ENCODE assay signal across 9 cellular contexts in genomic region chr2:46352621-46353020, GRCh38. TPM values are rescaled to one million over a fixed set of nuclear protein-coding genes. Genes with fewer than 3 reads are reported as not detected.
DNase-seq lines count a peak whose midpoint lies in the region; ATAC-seq, FAIRE-seq and TF ChIP-seq lines count a peak whose summit lies in the region.
"Had no signal": no experiment of that assay in that cellular context is flagged by ENCODE, and none has a peak within 500 bp of the region (broad histone marks: within the 10 kb centered on the region; RNA-seq: fewer than 3 reads in every experiment).

No MANE protein-coding gene starts in this region.

- H3K9me2 ChIP-seq in Loucy (replicated peaks; ENCODE audit: low read depth, low read length): no peaks in the 10 kb centered on the region

- peak; percentile 36; the same call in 1 of the 2 replicates for TF ChIP-seq CTCF in Loucy (conservative IDR thresholded peaks at IDR 0.05; ENCODE audit: low read length)
- TF ChIP-seq CTCF in K562 (IDR thresholded peaks at IDR 0.05 in 2 of 3, conservative IDR thresholded peaks at IDR 0.05 in 1 of 3; ENCODE audit: insufficient read depth in 2 of 3, low read depth in 1 of 3, low read length in 3 of 3): 0 out of 6 replicates have a peak, but pooled peaks of 1 of the 3 experiments have one; percentile 16
- TF ChIP-seq CTCF in right atrium auricular region (IDR thresholded peaks at IDR 0.05): peak in 1 of 2 donors; percentile 61

- H3K4me3 ChIP-seq in Loucy (ENCODE audit: low read length, poor library complexity, severe bottlenecking) (peak overlapping the region; percentile 69), K562 (no peak overlapping the region), right atrium auricular region (no peak overlapping the region)

- WGBS in K562 (ENCODE audit: insufficient coverage, low coverage, missing lambda C conversion rate): 69% methylated on average over 8 of the region's 8 CpGs

- POLR2A ChIA-PET in K562 (lab: Yijun Ruan, JAX): interaction anchor here (0.8 to 1.1 kb wide), 2 partner anchors 10 to 287 kb away, joined by 3 to 5 read pairs; no protein-coding TSS in a partner anchor

- H3K9me3 ChIP-seq in Loucy (ENCODE audit: insufficient read depth, low read depth, low read length) (no peaks in the 10 kb centered on the region), K562 (replicated peaks; ENCODE audit: control insufficient read depth, insufficient read depth, low read depth, low read length) (no peaks in the 10 kb centered on the region), right atrium auricular region (no peaks in the 10 kb centered on the region)

- in situ Hi-C loops in K562 (cut with MboI): no loop called here

- H3K27ac ChIP-seq in K562 (ENCODE audit: extremely low read depth, low read depth, low read length) (no peak overlapping the region), right atrium auricular region (peak overlapping the region; percentile 51 to 61)

- H3K27me3 ChIP-seq in Loucy (ENCODE audit: insufficient read depth, low read length, poor library complexity, severe bottlenecking) (no peaks in the 10 kb centered on the region), K562 (ENCODE audit: control insufficient read depth in 2 of 2, insufficient read depth in 2 of 2, low read length in 2 of 2) (no peaks in the 10 kb centered on the region), right atrium auricular region (no peaks in the 10 kb centered on the region)

- H2AFZ ChIP-seq in Loucy (ENCODE audit: low read length) (no peak overlapping the region), K562 (ENCODE audit: low read depth, low read length) (no peak overlapping the region)

- peak overlapping the region; percentile 86 to 91 for H3K27ac Mint-ChIP-seq in stimulated activated naive CD8-positive, alpha-beta T cell treated with anti-CD3 and anti-CD28 coated beads, Interleukin-15, amount 100 ng/mL, for 72 hours

- no peak for TF ChIP-seq POLR2A in K562 (conservative IDR thresholded peaks at IDR 0.05)

- H3K4me3 Mint-ChIP-seq in stimulated activated naive CD8-positive, alpha-beta T cell treated with anti-CD3 and anti-CD28 coated beads, Interleukin-15, amount 100 ng/mL, for 72 hours: peak overlapping the region in 1 of 2 donors; percentile 90

- intact Hi-C loops in K562 (cut with micrococcal nuclease): no loop called here

- CTCF ChIA-PET in K562 (lab: Yijun Ruan, JAX; ENCODE audit: low intra/inter-chr PET ratio): no interaction called here

- BruUV-seq in K562 (replicated peaks; lab: Mats Ljungman, UMichigan): no TSS peak

- H3K4me1 Mint-ChIP-seq in stimulated activated naive CD8-positive, alpha-beta T cell treated with anti-CD3 and anti-CD28 coated beads, Interleukin-15, amount 100 ng/mL, for 72 hours: peaks cover 60% of the 10 kb centered on the region

- H3K4me1 ChIP-seq in Loucy (ENCODE audit: insufficient read depth, low read length, poor library complexity, severe bottlenecking): peaks cover 87% of the 10 kb centered on the region
- peaks cover 0 to 4% of the 10 kb centered on the region in 2 experiments; a peak in 1 of 5 replicates for H3K4me1 ChIP-seq in K562 (replicated peaks in 1 of 2; ENCODE audit: control insufficient read depth in 2 of 2, insufficient read depth in 2 of 2, low read length in 2 of 2)
- peaks cover 0 to 67% of the 10 kb centered on the region in 2 donors for H3K4me1 ChIP-seq in right atrium auricular region

- H4K20me1 ChIP-seq in Loucy (ENCODE audit: insufficient read depth, low read length, poor library complexity, severe bottlenecking) (no peaks in the 10 kb centered on the region), K562 (replicated peaks; ENCODE audit: control insufficient read depth, insufficient read depth, low read length) (no peaks in the 10 kb centered on the region)

- no peak for FAIRE-seq in K562 (lab: Jason Lieb, UNC)
- FAIRE-seq: TTC549 had no signal

- H3K9me1 ChIP-seq in K562 (ENCODE audit: control insufficient read depth, insufficient read depth, low read length): no peaks in the 10 kb centered on the region

- ATAC-seq in K562: peak; percentile 55; the same call in 2 of the 3 replicates
- ATAC-seq in stimulated activated naive CD8-positive, alpha-beta T cell treated with anti-CD3 and anti-CD28 coated beads, Interleukin-15, amount 100 ng/mL, for 72 hours: no peak
- no peak for ATAC-seq in HG02571 (IDR thresholded peaks at IDR 0.05; ENCODE audit: unreplicated experiment)
- no peak for ATAC-seq in HG02840 (IDR thresholded peaks at IDR 0.05; ENCODE audit: low FRiP score, unreplicated experiment)

- H3K79me2 ChIP-seq in Loucy (ENCODE audit: insufficient read depth, low read length): peaks cover 11% of the 10 kb centered on the region; the same call in 1 of the 2 replicates
- no peaks in the 10 kb centered on the region for H3K79me2 ChIP-seq in K562 (ENCODE audit: control insufficient read depth, insufficient read depth, low read length)

- DNase-seq in K562 (ENCODE audit: extremely low read depth in 1 of 4, low spot score in 3 of 4) (no peak), right atrium auricular region (ENCODE audit: low spot score) (no peak), middle frontal gyrus (ENCODE audit: extremely low spot score, low spot score) (no peak)
- DNase-seq in stimulated activated naive CD8-positive, alpha-beta T cell treated with anti-CD3 and anti-CD28 coated beads, Interleukin-15, amount 100 ng/mL, for 72 hours: no peak
- DNase-seq: Karpas-422 had no signal

- no peak for TF ChIP-seq EP300 in K562 (IDR thresholded peaks at IDR 0.05; ENCODE audit: low read length)

- H3K27me3 Mint-ChIP-seq in stimulated activated naive CD8-positive, alpha-beta T cell treated with anti-CD3 and anti-CD28 coated beads, Interleukin-15, amount 100 ng/mL, for 72 hours: no peaks in the 10 kb centered on the region

- H3K9ac ChIP-seq in Loucy (ENCODE audit: low read depth, low read length, poor library complexity, severe bottlenecking) (peak overlapping the region; percentile 71), K562 (ENCODE audit: insufficient read depth in 1 of 2, low read depth in 2 of 2, low read length in 2 of 2) (no peak overlapping the region)

- H3K36me3 ChIP-seq in Loucy (ENCODE audit: insufficient read depth, low read length): peaks cover 22% of the 10 kb centered on the region; the same call in 1 of the 2 replicates
- no peaks in the 10 kb centered on the region; the same call in 2 of the 3 replicates for H3K36me3 ChIP-seq in K562 (ENCODE audit: control insufficient read depth, insufficient read depth, low read length)
- peaks cover 71% of the 10 kb centered on the region for H3K36me3 ChIP-seq in right atrium auricular region

- H3K4me2 ChIP-seq in Loucy (ENCODE audit: low read depth, low read length, poor library complexity, severe bottlenecking): peak overlapping the region; percentile 74
- no peak overlapping the region for H3K4me2 ChIP-seq in K562 (ENCODE audit: insufficient read depth, low read length)

- H3K9me3 Mint-ChIP-seq in stimulated activated naive CD8-positive, alpha-beta T cell treated with anti-CD3 and anti-CD28 coated beads, Interleukin-15, amount 100 ng/mL, for 72 hours: peaks cover 0 to 3% of the 10 kb centered on the region in 2 donors

- peaks cover 22% of the 10 kb centered on the region for H3F3A ChIP-seq in Loucy (ENCODE audit: low read depth)

- TF ChIP-seq RAD21 in K562 (CRISPR knock-in tag; conservative IDR thresholded peaks at IDR 0.05 in 1 of 2, IDR thresholded peaks at IDR 0.05 in 1 of 2): peak in 1 of 2 experiments; percentile 41; a peak in 2 of 4 replicates

TF ChIP-seq in K562, 482 proteins besides CTCF, POLR2A, EP300 and RAD21 (continues in another document):
- no peak for TF ChIP-seq ZBED1 (IDR thresholded peaks at IDR 0.05)
- TF ChIP-seq SRSF9 (IDR thresholded peaks at IDR 0.05; ENCODE audit: borderline replicate concordance, low read depth, low read length): no peak
- no peak for TF ChIP-seq SMAD1 (IDR thresholded peaks at IDR 0.05; ENCODE audit: low read depth, low read length, partially characterized antibody)
- no peak for TF ChIP-seq GTF2F1 (IDR thresholded peaks at IDR 0.05; ENCODE audit: low read depth, low read length)
- no peak for TF ChIP-seq MCM7 (IDR thresholded peaks at IDR 0.05)
- no peak for TF ChIP-seq RNF2 (IDR thresholded peaks at IDR 0.05)
- no peak for TF ChIP-seq TGIF2 (CRISPR knock-in tag; IDR thresholded peaks at IDR 0.05)
- TF ChIP-seq KLF1 (tag; IDR thresholded peaks at IDR 0.05): no peak
- no peak for TF ChIP-seq NFATC3 (IDR thresholded peaks at IDR 0.05)
- TF ChIP-seq ZNF239 (CRISPR knock-in tag; IDR thresholded peaks at IDR 0.05): no peak
- TF ChIP-seq ATF4 (CRISPR knock-in tag; IDR thresholded peaks at IDR 0.05): no peak

RNA-seq across cellular contexts. Expression of gene EPAS1, which starts 55.4 kb away (rescaled TPM):
- total RNA-seq in K562 (2011; cell fraction: chromatin; rRNA removed; ENCODE audit: low replicate concordance): 16.7 and 39.1 TPM in 2 replicates
- 11.2 and 15.0 TPM in 2 replicates for total RNA-seq in K562 (2011; cell fraction: nucleolus; rRNA removed)
- 13.9 and 14.0 TPM in 2 replicates for total RNA-seq in K562 (2011; cell fraction: nucleoplasm; rRNA removed)
- total RNA-seq in K562 (2014; rRNA removed): 1.8 and 4.3 TPM in 2 replicates
- 2.6 and 4.1 TPM in 2 replicates for total RNA-seq in K562 (2014; rRNA removed; fragmentation: Illumina TruSeq; extraction: Trizol)
- total RNA-seq in K562 (2015; rRNA removed; fragmentation: Illumina TruSeq; extraction: Trizol): 5.3 and 5.6 TPM in 2 replicates
- 9.9 and 11.2 TPM in 2 replicates for total RNA-seq in K562 (2021)
- 4.1 and 14.1 TPM in 2 replicates for polyA plus RNA-seq in K562 (2011; rRNA removed)
- 3.4 and 4.8 TPM in 2 replicates for polyA plus RNA-seq in K562 (2011; cell fraction: cytosol; rRNA removed)
- polyA plus RNA-seq in K562 (2011; cell fraction: nucleus; rRNA removed): 15.8 and 17.6 TPM in 2 replicates
- polyA plus RNA-seq in K562 (2012): 13.3 and 35.0 TPM in 2 replicates
- polyA plus RNA-seq in K562 (2014; fragmentation: Illumina TruSeq; extraction: Trizol): 4.6 and 6.2 TPM in 2 replicates
- under 1 TPM; 0.25 to 0.56 TPM for polyA plus RNA-seq in K562 (2014; fragmentation: Nextera tagmentation; extraction: Ambion mirVana)
- polyA plus RNA-seq in K562 (2014; rRNA removed): 2.9 and 3.6 TPM in 2 replicates
- 6.0 and 12.7 TPM in 2 replicates for polyA minus RNA-seq in K562 (2011; rRNA and poly(A)+ RNA removed)
- 6.8 and 16.1 TPM in 2 replicates for polyA minus RNA-seq in K562 (2011; cell fraction: cytosol; rRNA and poly(A)+ RNA removed)
- polyA minus RNA-seq in K562 (2011; cell fraction: nucleus; rRNA and poly(A)+ RNA removed): 14.5 and 17.2 TPM in 2 replicates
- total RNA-seq in right atrium auricular region: 100 to 1,000 TPM; 257 to 311 TPM

Comparison
In these comparisons a context has a peak if more than half of its experiments do, and no peak if none do; other contexts are left out.
1. RNA of gene EPAS1, which starts 55.4 kb away (total RNA-seq): 257 to 311 TPM in right atrium auricular region; 1.8 to 39.1 TPM in K562; every median in the first group is over 4 times any median in the second.